In the genomic region with DNA sequence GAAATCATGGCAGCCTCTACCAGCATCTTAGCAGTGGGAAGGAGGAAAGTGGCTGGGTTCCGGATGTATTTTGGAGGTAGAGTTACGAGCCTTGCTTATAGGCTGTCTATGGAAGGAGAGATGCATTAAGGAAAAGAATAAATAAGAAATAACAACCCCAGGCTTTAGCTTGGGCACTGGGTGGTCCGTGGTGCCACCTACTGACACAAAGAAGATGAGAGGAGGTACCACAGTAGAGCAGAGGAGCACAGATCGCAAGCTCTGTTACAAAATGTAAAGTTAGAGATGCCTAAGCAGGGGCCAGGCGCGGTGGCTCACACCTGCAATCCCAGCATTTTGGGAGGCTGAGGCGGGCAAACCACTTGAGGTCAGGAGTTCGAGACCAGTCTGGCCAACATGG, we compare ENCODE assay signal across 17 cellular contexts.
DNase-seq lines count a peak whose midpoint lies in the region; ATAC-seq and TF ChIP-seq lines count a peak whose summit lies in the region.
"Had no signal": no experiment of that assay in that cellular context is flagged by ENCODE, and none has a peak within 500 bp of the region (broad histone marks: within the 10 kb centered on the region; RNA-seq: fewer than 3 reads in every experiment).

No MANE protein-coding gene starts in this region.

- H3K4me3 ChIP-seq in AG04450 (ENCODE audit: low read depth, low read length): no peak overlapping the region
- H3K4me3 ChIP-seq in WERI-Rb-1 (ENCODE audit: low read depth, low read length): no peak overlapping the region
- H3K4me3 ChIP-seq in fibroblast of pulmonary artery (replicated peaks; ENCODE audit: low read depth, low read length): no peak overlapping the region
- H3K4me3 ChIP-seq: colonic mucosa, heart left ventricle, mucosa of descending colon, ovary had no signal

- no peak for ATAC-seq in GM19467 (IDR thresholded peaks at IDR 0.05; ENCODE audit: unreplicated experiment)
- ATAC-seq: heart left ventricle, mucosa of descending colon had no signal

- CTCF ChIA-PET in AG04450 (lab: Charles Lee): interaction anchor here (0.5 to 1.5 kb wide), 3 partner anchors 10 to 147 kb away, joined by 3 to 4 read pairs (median 3); no protein-coding TSS in a partner anchor
- CTCF ChIA-PET in Calu3 (lab: Charles Lee): interaction anchor here (0.6 to 1.1 kb wide), 2 partner anchors 32 to 148 kb away, joined by 4 read pairs; partner anchors contain the start of gene B4GALT4

- no peaks in the 10 kb centered on the region for H3K9me3 ChIP-seq in AG04450 (ENCODE audit: control insufficient read depth, insufficient read depth, low read length)
- no peaks in the 10 kb centered on the region for H3K9me3 ChIP-seq in WERI-Rb-1 (ENCODE audit: severe bottlenecking)
- H3K9me3 ChIP-seq: colonic mucosa, heart left ventricle, mucosa of descending colon, ovary had no signal

- H3K4me3 Mint-ChIP-seq in Calu3 (ENCODE audit: low read depth, unreplicated experiment): no peak overlapping the region

- no peaks in the 10 kb centered on the region for H3K36me3 ChIP-seq in WERI-Rb-1
- H3K36me3 ChIP-seq: colonic mucosa, ovary had no signal

- no peaks in the 10 kb centered on the region for H3K9me3 Mint-ChIP-seq in Calu3 (ENCODE audit: low read depth, unreplicated experiment)
- H3K9me3 Mint-ChIP-seq: activated T-helper 2 cell treated with anti-CD3 and anti-CD28 coated beads, Interferon-gamma antibody, Interleukin-2, Interleukin-4, amounts not matched to agents 10 μg/mL and 5 μg/mL and 100 μg/mL, durations not matched to agents 14 hours and 24 hours and 36 hours had no signal

- H3K27me3 ChIP-seq in AG04450 (ENCODE audit: control insufficient read depth, insufficient read depth, low read length): no peaks in the 10 kb centered on the region
- H3K27me3 ChIP-seq in WERI-Rb-1 (ENCODE audit: insufficient read depth, low read depth, severe bottlenecking): no peaks in the 10 kb centered on the region
- H3K27me3 ChIP-seq: colonic mucosa, heart left ventricle, ovary had no signal

- DNase-seq in AG04450 (ENCODE audit: low read depth, low spot score) (no peak), LHCN-M2 (ENCODE audit: low read depth) (peak; percentile 6), WERI-Rb-1 (no peak), fibroblast of pulmonary artery (ENCODE audit: low read depth) (peak; percentile 9), Calu3 (no peak), DMS53 treated with DMSO at 0.1 percent for 48 hours (lab: John Stamatoyannopoulos, UW; ENCODE audit: unreplicated experiment) (no peak)
- no peak for DNase-seq in stimulated activated CD4-positive, alpha-beta T cell treated with anti-CD3 and anti-CD28 coated beads, Interleukin-4, amount 100 ng/mL, for 24 hours
- DNase-seq: amniotic stem cell; colonic mucosa; heart left ventricle; Kasumi-1; mucosa of descending colon; NCI-H146; ovary; stimulated activated naive CD4-positive, alpha-beta T cell had no signal

- H3K27ac Mint-ChIP-seq in Calu3 (ENCODE audit: unreplicated experiment): no peak overlapping the region
- H3K27ac Mint-ChIP-seq: activated T-helper 2 cell treated with anti-CD3 and anti-CD28 coated beads, Interferon-gamma antibody, Interleukin-2, Interleukin-4, amounts not matched to agents 10 μg/mL and 5 μg/mL and 100 μg/mL, durations not matched to agents 14 hours and 24 hours and 36 hours had no signal

- BruUV-seq in Calu3 (replicated peaks; lab: Mats Ljungman, UMichigan): no TSS peak

- POLR2A ChIA-PET in AG04450 (lab: Yijun Ruan, JAX): no interaction called here

- no peaks in the 10 kb centered on the region for H3K4me1 Mint-ChIP-seq in Calu3 (ENCODE audit: low read depth, unreplicated experiment)

- H3K27ac ChIP-seq in AG04450 (ENCODE audit: low read depth, low read length): no peak overlapping the region
- no peak overlapping the region for H3K27ac ChIP-seq in WERI-Rb-1
- H3K27ac ChIP-seq: colonic mucosa, heart left ventricle, ovary had no signal

- intact Hi-C loops in Calu3 (cut with micrococcal nuclease; ENCODE audit: unreplicated experiment): no loop called here

- H3K27me3 Mint-ChIP-seq in Calu3 (ENCODE audit: unreplicated experiment): peaks cover 18% of the 10 kb centered on the region

- no peaks in the 10 kb centered on the region for H3K36me3 Mint-ChIP-seq in Calu3 (ENCODE audit: insufficient read depth, unreplicated experiment)

- TF ChIP-seq CTCF in AG04450 (IDR thresholded peaks at IDR 0.05; ENCODE audit: low read depth, low read length) (peak; percentile 19; the same call in 1 of the 2 replicates), WERI-Rb-1 (IDR thresholded peaks at IDR 0.05; ENCODE audit: low read depth, low read length) (0 out of 2 replicates have a peak, but pooled peaks have one; percentile 10), fibroblast of pulmonary artery (IDR thresholded peaks at IDR 0.05; ENCODE audit: low read length, missing control alignments) (peak; percentile 18), Calu3 (IDR thresholded peaks at IDR 0.05; ENCODE audit: unreplicated experiment) (no peak)

Comparison
In these comparisons a context has a peak if more than half of its experiments do, and no peak if none do; other contexts are left out.
1. DNase-seq: peak in LHCN-M2 (single experiment) and fibroblast of pulmonary artery (single experiment); none in AG04450 (single experiment), WERI-Rb-1 (single experiment), Calu3 (single experiment), DMS53 treated with DMSO at 0.1 percent for 48 hours (single experiment) and stimulated activated CD4-positive, alpha-beta T cell treated with anti-CD3 and anti-CD28 coated beads, Interleukin-4, amount 100 ng/mL, for 24 hours (single experiment).